Comparison of ENCODE assay signal across 18 cellular contexts in genomic region chr19:4012092-4012974, GRCh38. TPM values are rescaled to one million over a fixed set of nuclear protein-coding genes. Genes with fewer than 3 reads are reported as not detected.
A peak's percentile ranks its signal among the peaks of the same experiment; 100 is the strongest.
DNase-seq lines count a peak whose midpoint lies in the region; ATAC-seq and TF ChIP-seq lines count a peak whose summit lies in the region.
"Had no signal": no experiment of that assay in that cellular context is flagged by ENCODE, and none has a peak within 500 bp of the region (broad histone marks: within the 10 kb centered on the region; RNA-seq: fewer than 3 reads in every experiment).

No MANE protein-coding gene starts in this region.

- peaks cover 0 to 61% (median 22%) of the 10 kb centered on the region in 9 donors for H3K36me3 ChIP-seq in heart right ventricle
- H3K36me3 ChIP-seq in right atrium auricular region, result peaks cover 28% of the 10 kb centered on the region
- peaks cover 61% of the 10 kb centered on the region for H3K36me3 ChIP-seq in WERI-Rb-1
- peaks cover 0 to 12% (median 8%) of the 10 kb centered on the region in 4 donors for H3K36me3 ChIP-seq in right lobe of liver
- H3K36me3 ChIP-seq in transverse colon, result peaks cover 0 to 8% (median 0%) of the 10 kb centered on the region in 4 donors
- peaks cover 46% of the 10 kb centered on the region for H3K36me3 ChIP-seq in lower lobe of right lung

- WGBS in heart right ventricle, 2 donors, result 68 to 69% methylated on average over 27 of the region's 27 CpGs
- 47% methylated on average over 10 of the region's 27 CpGs for WGBS in right lobe of liver (ENCODE audit: insufficient coverage, low coverage, low lambda C conversion rate, missing lambda C conversion rate)
- WGBS in transverse colon (ENCODE audit: low coverage in 1 of 2), 2 donors, result 54% methylated on average over 27 of the region's 27 CpGs; no CpG with 5 or more reads in 1 of the 2 donors

- no peaks in the 10 kb centered on the region for H3K27me3 ChIP-seq in heart right ventricle
- H3K27me3 ChIP-seq in right atrium auricular region, result no peaks in the 10 kb centered on the region
- no peaks in the 10 kb centered on the region for H3K27me3 ChIP-seq in WERI-Rb-1 (ENCODE audit: insufficient read depth, low read depth, severe bottlenecking)
- H3K27me3 ChIP-seq in right lobe of liver, result no peaks in the 10 kb centered on the region
- H3K27me3 ChIP-seq in transverse colon, result no peaks in the 10 kb centered on the region
- no peaks in the 10 kb centered on the region for H3K27me3 ChIP-seq in lower lobe of right lung (ENCODE audit: low read depth)

- H3K4me3 ChIP-seq in heart right ventricle (no peak overlapping the region), right atrium auricular region (no peak overlapping the region), WERI-Rb-1 (ENCODE audit: low read depth, low read length) (no peak overlapping the region), right lobe of liver (no peak overlapping the region), transverse colon (no peak overlapping the region), lower lobe of right lung (no peak overlapping the region)
- H3K4me3 ChIP-seq: HAP-1 had no signal

- ATAC-seq in heart right ventricle (peak in 1 of 8 donors; percentile 19), right lobe of liver (peak; percentile 53 to 79 (median 56)), GM18511 (IDR thresholded peaks at IDR 0.05; ENCODE audit: unreplicated experiment) (no peak), lower lobe of right lung (no peak)
- ATAC-seq: stimulated activated effector memory CD8-positive, alpha-beta T cell treated with anti-CD3 and anti-CD28 coated beads, Interleukin-12 subunit alpha, Interleukin-12 subunit beta, amount 100 ng/mL, for 72 hours; T-cell had no signal

- H3K4me1 ChIP-seq in heart right ventricle, result peaks cover 41 to 85% (median 69%) of the 10 kb centered on the region in 9 donors
- H3K4me1 ChIP-seq in right atrium auricular region, result peaks cover 0 to 72% of the 10 kb centered on the region in 2 donors
- peaks cover 0 to 58% (median 8%) of the 10 kb centered on the region in 4 donors for H3K4me1 ChIP-seq in right lobe of liver
- H3K4me1 ChIP-seq in transverse colon, result peaks cover 47 to 80% (median 60%) of the 10 kb centered on the region in 4 donors
- H3K4me1 ChIP-seq in lower lobe of right lung, result peaks cover 45% of the 10 kb centered on the region

- H3K9me3 ChIP-seq in heart right ventricle (no peaks in the 10 kb centered on the region), right atrium auricular region (no peaks in the 10 kb centered on the region), WERI-Rb-1 (ENCODE audit: severe bottlenecking) (no peaks in the 10 kb centered on the region), right lobe of liver (no peaks in the 10 kb centered on the region), transverse colon (no peaks in the 10 kb centered on the region), lower lobe of right lung (no peaks in the 10 kb centered on the region)
- H3K9me3 ChIP-seq: HAP-1 had no signal

- no peak for TF ChIP-seq POLR2A in right lobe of liver (IDR thresholded peaks at IDR 0.05)
- no peak for TF ChIP-seq POLR2A in transverse colon (IDR thresholded peaks at IDR 0.05)

- TF ChIP-seq CTCF in heart right ventricle (IDR thresholded peaks at IDR 0.05) (no peak), right atrium auricular region (IDR thresholded peaks at IDR 0.05) (no peak), WERI-Rb-1 (IDR thresholded peaks at IDR 0.05; ENCODE audit: low read depth, low read length) (no peak), right lobe of liver (IDR thresholded peaks at IDR 0.05) (no peak), transverse colon (IDR thresholded peaks at IDR 0.05) (no peak), lower lobe of right lung (IDR thresholded peaks at IDR 0.05) (no peak)

- H3K27ac ChIP-seq in heart right ventricle (peak overlapping the region in 7 of 10 donors; percentile 5 to 48 (median 22)), right atrium auricular region (no peak overlapping the region), WERI-Rb-1 (peak overlapping the region; percentile 53), right lobe of liver (peak overlapping the region; percentile 63 to 69 (median 68)), transverse colon (peak overlapping the region; percentile 62 to 82 (median 68)), lower lobe of right lung (no peak overlapping the region)

- intact Hi-C loops in heart right ventricle (cut with DNase I), result loop anchor here in 1 of 10 donors (5.0 kb wide), 1 partner anchor 45 kb away; no protein-coding TSS in a partner anchor
- intact Hi-C loops in right lobe of liver (cut with DNase I), result loop anchor here in 1 of 2 donors (10.0 kb wide), 1 partner anchor 52 kb away; the partner anchor contains the start of gene ZBTB7A
- intact Hi-C loops in transverse colon (cut with DNase I; ENCODE audit: low total_unique reads), result no loop called here
- intact Hi-C loops in posterior vena cava (cut with DNase I), result no loop called here
- intact Hi-C loops in lower lobe of right lung (cut with DNase I), result no loop called here

- no peak for DNase-seq in heart right ventricle
- DNase-seq in right atrium auricular region (ENCODE audit: low spot score), result no peak
- peak; percentile 64 for DNase-seq in WERI-Rb-1
- DNase-seq in right lobe of liver, result peak; percentile 74 to 78 (median 76)
- DNase-seq in transverse colon, result peak; percentile 38
- DNase-seq in posterior vena cava (ENCODE audit: low spot score), result no peak
- no peak for DNase-seq in lower lobe of right lung
- DNase-seq: activated CD4-positive, alpha-beta T cell treated with anti-CD3 and anti-CD28 coated beads for 4 hours; DMS79; hippocampal formation; mammary epithelial cell; NCI-H1105; OCI-M1; stimulated activated CD4-positive, alpha-beta T cell treated with anti-CD3 and anti-CD28 coated beads, Interleukin-1b, Interleukin-23, amount 100 ng/mL, for 48 hours; T-cell had no signal

- in situ Hi-C loops in transverse colon (cut with MboI; ENCODE audit: low pct_ligation_motif_present in 1 of 4, low pct_unique_long_range_greater_than_20kb in 1 of 4, low sequenced_read_pairs in 3 of 4), result no loop called here

- no peak for TF ChIP-seq EP300 in transverse colon (IDR thresholded peaks at IDR 0.05; ENCODE audit: low read depth)

RNA-seq across cellular contexts. Expression of gene PIAS4, which starts 4.8 kb away (rescaled TPM):
- total RNA-seq in heart right ventricle (10 to 100 TPM; 11.5 to 22.8 (median 14.3) TPM), right atrium auricular region (10 to 100 TPM; 10.9 to 11.4 TPM), right lobe of liver (10 to 100 TPM in 5 of 6 experiments, 1 to 10 TPM in 1; 9.9 to 20.0 (median 14.9) TPM), transverse colon (100 to 1,000 TPM in 1 of 4 donors, 10 to 100 TPM in 3; 15.5 to 110 (median 23.0) TPM), posterior vena cava (10 to 100 TPM; 14.4 to 16.1 TPM), lower lobe of right lung (27.6 TPM)
- polyA plus RNA-seq in heart right ventricle, result 10 to 100 TPM in 1 of 2 donors, 1 to 10 TPM in 1; 8.5 to 10.5 TPM

RNA-seq across cellular contexts. Expression of gene EEF2, which starts 27.1 kb away (rescaled TPM):
- total RNA-seq in heart right ventricle (1,000 to 10,000 TPM; 1,845 to 2,887 (median 2,645) TPM), right atrium auricular region (1,000 to 10,000 TPM; 1,205 to 1,737 TPM), right lobe of liver (1,000 to 10,000 TPM in 4 of 6 experiments, 100 to 1,000 TPM in 2; 933 to 1,231 (median 1,031) TPM), transverse colon (1,000 to 10,000 TPM; 1,013 to 1,686 (median 1,532) TPM), posterior vena cava (1,000 to 10,000 TPM; 1,536 to 1,555 TPM), lower lobe of right lung (1,984 TPM)
- polyA plus RNA-seq in heart right ventricle, result 1,000 to 10,000 TPM in 1 of 2 donors, 100 to 1,000 TPM in 1; 704 to 1,279 TPM

RNA-seq across cellular contexts. Expression of gene DAPK3, which starts 41.4 kb away (rescaled TPM):
- total RNA-seq in heart right ventricle, result 100 to 1,000 TPM in 5 of 10 donors, 10 to 100 TPM in 5; 72.5 to 222 (median 99.5) TPM
- polyA plus RNA-seq in heart right ventricle, result 100 to 1,000 TPM; 140 to 214 TPM
- 100 to 1,000 TPM in 1 of 2 donors, 10 to 100 TPM in 1; 46.2 to 202 TPM for total RNA-seq in right atrium auricular region
- total RNA-seq in right lobe of liver, result 10 to 100 TPM; 13.1 to 63.7 (median 24.9) TPM
- 10 to 100 TPM; 54.6 to 89.0 (median 82.3) TPM for total RNA-seq in transverse colon
- total RNA-seq in posterior vena cava, result 10 to 100 TPM; 64.5 to 94.9 TPM
- total RNA-seq in lower lobe of right lung, result 50.5 TPM

RNA-seq across cellular contexts. Expression of gene ZBTB7A, which starts 54.4 kb away (rescaled TPM):
- total RNA-seq in heart right ventricle (10 to 100 TPM; 20.3 to 40.5 (median 26.3) TPM), right atrium auricular region (10 to 100 TPM; 33.8 to 50.0 TPM), right lobe of liver (10 to 100 TPM; 19.0 to 38.5 (median 27.7) TPM), transverse colon (100 to 1,000 TPM; 101 to 224 (median 141) TPM), posterior vena cava (10 to 100 TPM; 41.8 to 50.6 TPM), lower lobe of right lung (51.9 TPM)
- 10 to 100 TPM in 1 of 2 donors, 1 to 10 TPM in 1; 9.6 to 13.2 TPM for polyA plus RNA-seq in heart right ventricle

Comparison
In these comparisons a context has a peak if more than half of its experiments do, and no peak if none do; other contexts are left out.
1. H3K27ac ChIP-seq: peak in heart right ventricle (7 of 10), WERI-Rb-1 (single experiment), right lobe of liver (3 of 3) and transverse colon (4 of 4); none in right atrium auricular region (0 of 2) and lower lobe of right lung (single experiment).
2. ATAC-seq: peak in right lobe of liver (4 of 4); none in GM18511 (single experiment) and lower lobe of right lung (0 of 2).
3. DNase-seq: peak in WERI-Rb-1 (single experiment), right lobe of liver (3 of 3) and transverse colon (single experiment); none in heart right ventricle (0 of 2), right atrium auricular region (single experiment), posterior vena cava (single experiment) and lower lobe of right lung (single experiment).